10 cellular contexts compared by ENCODE assay signal in the genomic region with DNA sequence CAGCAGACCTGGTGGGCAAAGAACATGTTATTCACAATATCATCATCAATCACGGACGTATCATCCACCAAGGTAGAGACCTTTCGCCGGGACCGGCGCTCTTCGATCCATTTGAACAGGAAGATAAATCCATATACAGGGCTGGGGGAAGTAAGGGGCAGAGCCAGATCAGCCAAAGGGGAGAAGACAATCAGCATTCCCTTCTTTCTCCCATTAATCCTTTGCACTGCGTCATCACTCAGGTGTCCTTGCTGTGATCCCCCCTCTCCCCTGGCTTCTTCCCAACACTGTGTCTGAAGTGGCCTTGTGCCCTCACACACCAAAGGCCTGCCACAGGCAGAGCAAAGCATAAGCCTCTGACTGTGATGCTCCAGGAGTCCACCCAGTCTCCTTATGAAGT. TPM values are rescaled to one million over a fixed set of nuclear protein-coding genes. Genes with fewer than 3 reads are reported as not detected.
DNase-seq lines count a peak whose midpoint lies in the region; ATAC-seq and TF ChIP-seq lines count a peak whose summit lies in the region.
"Had no signal": no experiment of that assay in that cellular context is flagged by ENCODE, and none has a peak within 500 bp of the region (broad histone marks: within the 10 kb centered on the region; RNA-seq: fewer than 3 reads in every experiment).

No MANE protein-coding gene starts in this region.

- H3K27ac ChIP-seq in DOHH2 (ENCODE audit: low read depth, low read length), result no peak overlapping the region
- H3K27ac ChIP-seq in RWPE2 (ENCODE audit: poor library complexity, severe bottlenecking), result peak overlapping the region; percentile 94
- peak overlapping the region; percentile 77 for H3K27ac ChIP-seq in epithelial cell of prostate
- H3K27ac ChIP-seq in psoas muscle, result peak overlapping the region; percentile 9

- H3K9me2 ChIP-seq in DOHH2 (replicated peaks; ENCODE audit: control insufficient read depth, low read length), result no peaks in the 10 kb centered on the region

- TF ChIP-seq CTCF in DOHH2 (IDR thresholded peaks at IDR 0.05; ENCODE audit: low read depth, low read length, poor library complexity, severe bottlenecking) (no peak), RWPE2 (IDR thresholded peaks at IDR 0.05; ENCODE audit: poor library complexity, severe bottlenecking) (no peak), psoas muscle (IDR thresholded peaks at IDR 0.05) (no peak)

- H4K20me1 ChIP-seq in DOHH2 (ENCODE audit: control insufficient read depth, insufficient read depth, low read depth, low read length), result peaks cover 4% of the 10 kb centered on the region; the same call in 1 of the 2 replicates

- WGBS in psoas muscle, 3 donors, result 90 to 92% (median 91%) methylated on average over 8 of the region's 8 CpGs

- peak overlapping the region; percentile 97 for H3K4me2 ChIP-seq in DOHH2 (ENCODE audit: low read length)

- peaks cover 48% of the 10 kb centered on the region for H3K79me2 ChIP-seq in DOHH2 (ENCODE audit: control insufficient read depth, low read length)

- H3K27me3 ChIP-seq in DOHH2 (ENCODE audit: control insufficient read depth, low read length), result no peaks in the 10 kb centered on the region
- no peaks in the 10 kb centered on the region for H3K27me3 ChIP-seq in RWPE2 (ENCODE audit: insufficient read depth, poor library complexity, severe bottlenecking)
- no peaks in the 10 kb centered on the region for H3K27me3 ChIP-seq in psoas muscle (ENCODE audit: insufficient read depth in 3 of 3, low read length in 2 of 3)
- no peaks in the 10 kb centered on the region for H3K27me3 ChIP-seq in H7 (ENCODE audit: control insufficient read depth, insufficient read depth, low read length)
- H3K27me3 ChIP-seq: upper lobe of left lung had no signal

- H3K9me3 ChIP-seq in DOHH2 (ENCODE audit: control insufficient read depth, insufficient read depth, low read length), result no peaks in the 10 kb centered on the region
- H3K9me3 ChIP-seq in RWPE2 (ENCODE audit: severe bottlenecking), result no peaks in the 10 kb centered on the region
- H3K9me3 ChIP-seq in psoas muscle, result no peaks in the 10 kb centered on the region
- H3K9me3 ChIP-seq: upper lobe of left lung had no signal

- H3K4me1 ChIP-seq in DOHH2 (ENCODE audit: control insufficient read depth, low read length), result peaks cover 30% of the 10 kb centered on the region
- peaks cover 23% of the 10 kb centered on the region for H3K4me1 ChIP-seq in RWPE2 (ENCODE audit: insufficient read depth, poor library complexity, severe bottlenecking)
- peaks cover 35% of the 10 kb centered on the region for H3K4me1 ChIP-seq in psoas muscle

- no peak for ATAC-seq in RWPE2 (ENCODE audit: low read depth)
- no peak for ATAC-seq in psoas muscle
- no peak for ATAC-seq in GM18907 (IDR thresholded peaks at IDR 0.05; ENCODE audit: unreplicated experiment)

- H3F3A ChIP-seq in DOHH2 (ENCODE audit: control insufficient read depth, insufficient read depth), result peaks cover 7% of the 10 kb centered on the region

- peaks cover 64% of the 10 kb centered on the region for H3K36me3 ChIP-seq in DOHH2 (ENCODE audit: control insufficient read depth, low read length)
- peaks cover 52% of the 10 kb centered on the region for H3K36me3 ChIP-seq in RWPE2 (ENCODE audit: low read depth)
- H3K36me3 ChIP-seq in psoas muscle (ENCODE audit: insufficient read depth in 1 of 2, low read depth in 1 of 2), result peaks cover 8 to 59% of the 10 kb centered on the region in 2 donors
- peaks cover 41% of the 10 kb centered on the region for H3K36me3 ChIP-seq in H7 (replicated peaks; ENCODE audit: control insufficient read depth, insufficient read depth, low read length)

- intact Hi-C loops in psoas muscle (cut with DNase I), result loop anchor here in 1 of 2 donors (5.0 kb wide), 1 partner anchor 186 kb away; no protein-coding TSS in a partner anchor

- H3K4me3 ChIP-seq in DOHH2 (ENCODE audit: low read length) (peak overlapping the region; percentile 99), RWPE2 (ENCODE audit: severe bottlenecking) (no peak overlapping the region), psoas muscle (peak overlapping the region; percentile 99), H7 (ENCODE audit: insufficient read depth, low read depth, low read length) (no peak overlapping the region)

- DNase-seq in RWPE2 (ENCODE audit: low spot score) (peak; percentile 14), epithelial cell of prostate (ENCODE audit: low read depth, low spot score) (no peak), psoas muscle (peak in 1 of 2 donors; percentile 29), NCI-H1694 (lab: John Stamatoyannopoulos, UW) (no peak), H7 (no peak), DMS53 (lab: John Stamatoyannopoulos, UW) (no peak)
- DNase-seq: activated gamma-delta T cell treated with Interleukin-2 at 50 U/mL for 16 hours, upper lobe of left lung had no signal

RNA-seq across cellular contexts. Expression of gene BAP1, which starts 1.3 kb away (rescaled TPM):
- total RNA-seq in psoas muscle, result 10 to 100 TPM; 61.1 to 78.1 (median 70.7) TPM
- 100 to 1,000 TPM in 1 of 3 donors, 10 to 100 TPM in 2; 65.7 to 104 (median 78.9) TPM for polyA plus RNA-seq in psoas muscle
- 128 and 145 TPM in 2 replicates for total RNA-seq in H7 (2014; rRNA removed; shearing (Covaris generic))

RNA-seq across cellular contexts. Expression of gene PHF7, which starts 2.0 kb away (rescaled TPM):
- total RNA-seq in psoas muscle, result 10 to 100 TPM in 1 of 4 donors, 1 to 10 TPM in 3; 4.2 to 15.5 (median 7.3) TPM
- polyA plus RNA-seq in psoas muscle, result 10 to 100 TPM in 1 of 3 donors, 1 to 10 TPM in 2; 4.2 to 13.4 (median 4.6) TPM
- total RNA-seq in H7 (2014; rRNA removed; shearing (Covaris generic)), result 16.5 and 25.2 TPM in 2 replicates

RNA-seq across cellular contexts. Expression of gene SEMA3G, which starts 36.4 kb away (rescaled TPM):
- 10 to 100 TPM in 2 of 4 donors, 1 to 10 TPM in 2; 6.0 to 13.8 (median 9.5) TPM for total RNA-seq in psoas muscle
- 1 to 10 TPM; 6.2 to 8.8 (median 6.5) TPM for polyA plus RNA-seq in psoas muscle
- total RNA-seq in H7 (2014; rRNA removed; shearing (Covaris generic)), result 1.1 and 2.2 TPM in 2 replicates

RNA-seq across cellular contexts. Expression of gene TNNC1, which starts 45.4 kb away (rescaled TPM):
- total RNA-seq in psoas muscle, result 1,000 to 10,000 TPM; 5,645 to 6,422 (median 6,257) TPM
- 1,000 to 10,000 TPM; 4,153 to 7,172 (median 6,558) TPM for polyA plus RNA-seq in psoas muscle
- total RNA-seq in H7 (2014; rRNA removed; shearing (Covaris generic)), result 4.2 and 7.2 TPM in 2 replicates

RNA-seq across cellular contexts. Expression of gene NISCH, which starts 46.9 kb away (rescaled TPM):
- total RNA-seq in psoas muscle, result 10 to 100 TPM; 16.7 to 33.4 (median 28.1) TPM
- polyA plus RNA-seq in psoas muscle, result 10 to 100 TPM; 14.3 to 28.8 (median 15.8) TPM
- 51.1 and 70.7 TPM in 2 replicates for total RNA-seq in H7 (2014; rRNA removed; shearing (Covaris generic))

Comparison
In these comparisons a context has a peak if more than half of its experiments do, and no peak if none do; other contexts are left out.
1. H3K4me3 ChIP-seq: peak in DOHH2 (single experiment) and psoas muscle (single experiment); none in RWPE2 (single experiment) and H7 (single experiment).